In the genomic region with DNA sequence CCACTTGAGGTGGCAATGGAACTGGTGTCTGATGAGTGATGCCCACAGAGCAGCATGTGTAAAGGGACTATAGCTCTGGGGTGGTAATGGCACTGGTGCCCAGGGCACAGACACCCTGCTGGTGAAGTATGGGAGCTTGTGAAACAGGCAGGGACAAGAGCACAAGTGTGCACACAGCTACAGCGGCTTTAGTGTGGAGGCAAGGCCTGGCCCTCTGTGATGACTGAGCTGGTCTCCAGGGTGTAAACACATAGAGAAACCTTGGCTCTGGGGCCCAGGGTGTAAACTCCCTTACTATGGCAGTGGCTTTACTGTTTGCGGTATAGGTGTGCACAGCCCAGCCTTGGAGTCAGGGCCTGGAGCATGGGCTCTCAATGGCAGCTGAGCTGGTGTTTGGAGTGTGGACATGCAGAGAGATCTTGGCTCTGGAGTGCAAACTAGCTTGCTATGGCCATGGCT, we compare ENCODE assay signal across 15 cellular contexts. TPM values are rescaled to one million over a fixed set of nuclear protein-coding genes. Genes with fewer than 3 reads are reported as not detected.
A peak's percentile ranks its signal among the peaks of the same experiment; 100 is the strongest.
DNase-seq lines count a peak whose midpoint lies in the region; ATAC-seq and TF ChIP-seq lines count a peak whose summit lies in the region.
"Had no signal": no experiment of that assay in that cellular context is flagged by ENCODE, and none has a peak within 500 bp of the region (broad histone marks: within the 10 kb centered on the region; RNA-seq: fewer than 3 reads in every experiment).

No MANE protein-coding gene starts in this region.

- no peak for TF ChIP-seq CTCF in neural crest cell (conservative IDR thresholded peaks at IDR 0.05)

- H3K27me3 ChIP-seq in Karpas-422 (ENCODE audit: low read length) = no peaks in the 10 kb centered on the region
- H3K27me3 ChIP-seq: brain microvascular endothelial cell, upper lobe of left lung had no signal

- peak overlapping the region; percentile 46 for H3K27ac Mint-ChIP-seq in activated CD4-positive, alpha-beta T cell treated with anti-CD3 and anti-CD28 coated beads, Interleukin-2, amount 10 ng/mL, durations not matched to agents 24 days and 14 days
- peak overlapping the region; percentile 26 for H3K27ac Mint-ChIP-seq in activated naive CD8-positive, alpha-beta T cell treated with anti-CD3 and anti-CD28 coated beads, Interleukin-2, amount 10 ng/mL, durations not matched to agents 7 days and 5 days
- peak overlapping the region; percentile 51 for H3K27ac Mint-ChIP-seq in neural crest cell (ENCODE audit: unreplicated experiment)

- no peaks in the 10 kb centered on the region for H3K9me3 ChIP-seq in Karpas-422 (ENCODE audit: low read length)
- H3K9me3 ChIP-seq: upper lobe of left lung had no signal

- intact Hi-C loops in activated CD4-positive, alpha-beta T cell treated with anti-CD3 and anti-CD28 coated beads, Interleukin-2, amount 10 ng/mL, durations not matched to agents 24 days and 14 days (cut with micrococcal nuclease) = no loop called here

- no peak overlapping the region for H3K4me2 ChIP-seq in Karpas-422 (ENCODE audit: low read depth, low read length, poor library complexity, severe bottlenecking)

- no peaks in the 10 kb centered on the region for H4K20me1 ChIP-seq in Karpas-422 (ENCODE audit: insufficient read depth, low read depth, low read length)

- H3K9ac ChIP-seq in Karpas-422 (ENCODE audit: low read length) = no peak overlapping the region

- no peaks in the 10 kb centered on the region for H3K9me2 ChIP-seq in Karpas-422 (replicated peaks; ENCODE audit: insufficient read depth, low read length)

- POLR2A ChIA-PET in activated naive CD8-positive, alpha-beta T cell treated with anti-CD3 and anti-CD28 coated beads, Interleukin-2, amount 10 ng/mL, durations not matched to agents 7 days and 5 days (lab: Charles Lee) = interaction anchor here (0.9 to 1.3 kb wide), 3 partner anchors 48 to 103 kb away, joined by 3 to 4 read pairs (median 3); no protein-coding TSS in a partner anchor

- H3K36me3 ChIP-seq in Karpas-422 (ENCODE audit: insufficient read depth, low read length) = peaks cover 46% of the 10 kb centered on the region

- ATAC-seq in activated naive CD8-positive, alpha-beta T cell treated with anti-CD3 and anti-CD28 coated beads, Interleukin-2, amount 10 ng/mL, durations not matched to agents 7 days and 5 days (ENCODE audit: low read depth) = no peak
- ATAC-seq in HG02623 (IDR thresholded peaks at IDR 0.05; ENCODE audit: unreplicated experiment) = no peak
- ATAC-seq in HG03039 (IDR thresholded peaks at IDR 0.05; ENCODE audit: unreplicated experiment) = no peak
- ATAC-seq: PC-3, right cardiac atrium had no signal

- no peak overlapping the region for H3K4me3 ChIP-seq in Karpas-422 (ENCODE audit: low read length)
- H3K4me3 ChIP-seq: upper lobe of left lung had no signal

- peaks cover 41% of the 10 kb centered on the region for H3K4me1 ChIP-seq in Karpas-422 (ENCODE audit: low read length)

- peak; percentile 61 for DNase-seq in activated CD4-positive, alpha-beta T cell treated with anti-CD3 and anti-CD28 coated beads, Interleukin-2, amount 10 ng/mL, durations not matched to agents 24 days and 14 days
- DNase-seq in activated CD4-positive, alpha-beta T cell treated with anti-CD3 and anti-CD28 coated beads, Interleukin-2, amount 50 U/mL, for 4 hours = no peak
- DNase-seq in Karpas-422 (no peak), neural crest cell (ENCODE audit: low read depth, low spot score) (no peak), cerebellar cortex (ENCODE audit: low spot score) (no peak)
- DNase-seq in activated naive CD8-positive, alpha-beta T cell treated with anti-CD3 and anti-CD28 coated beads, Interleukin-2, amount 10 ng/mL, durations not matched to agents 7 days and 5 days = no peak
- DNase-seq: activated CD4-positive, CD25-positive, alpha-beta regulatory T cell treated with anti-CD3 and anti-CD28 coated beads, Interleukin-2, amount 50 U/mL, for 72 hours; brain microvascular endothelial cell; effector CD8-positive, alpha-beta T cell; NCI-H1048; PC-3; right cardiac atrium; upper lobe of left lung had no signal

- H3K9me3 Mint-ChIP-seq in activated CD4-positive, alpha-beta T cell treated with anti-CD3 and anti-CD28 coated beads, Interleukin-2, amount 10 ng/mL, durations not matched to agents 24 days and 14 days = peaks cover 4% of the 10 kb centered on the region
- H3K9me3 Mint-ChIP-seq in activated naive CD8-positive, alpha-beta T cell treated with anti-CD3 and anti-CD28 coated beads, Interleukin-2, amount 10 ng/mL, durations not matched to agents 7 days and 5 days = peaks cover under 1% of the 10 kb centered on the region
- no peaks in the 10 kb centered on the region for H3K9me3 Mint-ChIP-seq in neural crest cell

- peaks cover 46% of the 10 kb centered on the region for H3K79me2 ChIP-seq in Karpas-422 (ENCODE audit: low read length)

- H3K4me1 Mint-ChIP-seq in activated CD4-positive, alpha-beta T cell treated with anti-CD3 and anti-CD28 coated beads, Interleukin-2, amount 10 ng/mL, durations not matched to agents 24 days and 14 days = peaks cover 36% of the 10 kb centered on the region
- peaks cover 28% of the 10 kb centered on the region for H3K4me1 Mint-ChIP-seq in activated naive CD8-positive, alpha-beta T cell treated with anti-CD3 and anti-CD28 coated beads, Interleukin-2, amount 10 ng/mL, durations not matched to agents 7 days and 5 days
- H3K4me1 Mint-ChIP-seq in neural crest cell = no peaks in the 10 kb centered on the region

- peaks cover 49% of the 10 kb centered on the region for H3K36me3 Mint-ChIP-seq in activated CD4-positive, alpha-beta T cell treated with anti-CD3 and anti-CD28 coated beads, Interleukin-2, amount 10 ng/mL, durations not matched to agents 24 days and 14 days (ENCODE audit: low read depth)
- H3K36me3 Mint-ChIP-seq in activated naive CD8-positive, alpha-beta T cell treated with anti-CD3 and anti-CD28 coated beads, Interleukin-2, amount 10 ng/mL, durations not matched to agents 7 days and 5 days = peaks cover 35% of the 10 kb centered on the region
- H3K36me3 Mint-ChIP-seq in neural crest cell (ENCODE audit: low read depth) = peaks cover 23% of the 10 kb centered on the region

- H3K27me3 Mint-ChIP-seq in activated CD4-positive, alpha-beta T cell treated with anti-CD3 and anti-CD28 coated beads, Interleukin-2, amount 10 ng/mL, durations not matched to agents 24 days and 14 days = no peaks in the 10 kb centered on the region
- no peaks in the 10 kb centered on the region for H3K27me3 Mint-ChIP-seq in activated naive CD8-positive, alpha-beta T cell treated with anti-CD3 and anti-CD28 coated beads, Interleukin-2, amount 10 ng/mL, durations not matched to agents 7 days and 5 days
- no peaks in the 10 kb centered on the region for H3K27me3 Mint-ChIP-seq in neural crest cell (ENCODE audit: low read depth)

- no peak overlapping the region for H2AFZ ChIP-seq in Karpas-422 (ENCODE audit: low read length)

- no peak overlapping the region for H3K4me3 Mint-ChIP-seq in activated CD4-positive, alpha-beta T cell treated with anti-CD3 and anti-CD28 coated beads, Interleukin-2, amount 10 ng/mL, durations not matched to agents 24 days and 14 days
- no peak overlapping the region for H3K4me3 Mint-ChIP-seq in activated naive CD8-positive, alpha-beta T cell treated with anti-CD3 and anti-CD28 coated beads, Interleukin-2, amount 10 ng/mL, durations not matched to agents 7 days and 5 days
- no peak overlapping the region for H3K4me3 Mint-ChIP-seq in neural crest cell

- peak overlapping the region; percentile 30 for H3K27ac ChIP-seq in Karpas-422 (ENCODE audit: low read length)
- H3K27ac ChIP-seq: brain microvascular endothelial cell, upper lobe of left lung had no signal

RNA-seq across cellular contexts. Expression of a gene that starts 46.3 kb away (rescaled TPM):
- 27.8 and 30.8 TPM in 2 replicates for total RNA-seq in activated CD4-positive, alpha-beta T cell treated with anti-CD3 and anti-CD28 coated beads, Interleukin-2, amount 10 ng/mL, durations not matched to agents 24 days and 14 days
- total RNA-seq in Karpas-422 (2014; rRNA removed; shearing (Covaris generic); ENCODE audit: low replicate concordance) = 66.5 and 107 TPM in 2 replicates
- 10 to 100 TPM; 40.6 to 41.4 TPM for total RNA-seq in activated naive CD8-positive, alpha-beta T cell treated with anti-CD3 and anti-CD28 coated beads, Interleukin-2, amount 10 ng/mL, durations not matched to agents 7 days and 5 days
- 41.0 and 42.6 TPM in 2 replicates for total RNA-seq in neural crest cell

RNA-seq across cellular contexts. Expression of a gene that starts 59.3 kb away (rescaled TPM):
- 243 and 250 TPM in 2 replicates for total RNA-seq in activated CD4-positive, alpha-beta T cell treated with anti-CD3 and anti-CD28 coated beads, Interleukin-2, amount 10 ng/mL, durations not matched to agents 24 days and 14 days
- 273 and 796 TPM in 2 replicates for total RNA-seq in Karpas-422 (2014; rRNA removed; shearing (Covaris generic); ENCODE audit: low replicate concordance)
- 100 to 1,000 TPM; 490 to 493 TPM for total RNA-seq in activated naive CD8-positive, alpha-beta T cell treated with anti-CD3 and anti-CD28 coated beads, Interleukin-2, amount 10 ng/mL, durations not matched to agents 7 days and 5 days
- 153 and 165 TPM in 2 replicates for total RNA-seq in neural crest cell
